Comparison of ENCODE assay signal across 1 cellular context in genomic region chr1:234917495-234918188, GRCh38.
TF ChIP-seq lines count a peak whose summit lies in the region.

No MANE protein-coding gene starts in this region.

TF ChIP-seq in K562, 482 proteins besides CTCF, POLR2A, EP300 and RAD21 (continued from another document):
- TF ChIP-seq ZBTB11 (CRISPR knock-in tag; IDR thresholded peaks at IDR 0.05): 0 out of 6 replicates have a peak, but pooled peaks of 1 of the 3 experiments have one; percentile 9
- TF ChIP-seq, protein P1, sequence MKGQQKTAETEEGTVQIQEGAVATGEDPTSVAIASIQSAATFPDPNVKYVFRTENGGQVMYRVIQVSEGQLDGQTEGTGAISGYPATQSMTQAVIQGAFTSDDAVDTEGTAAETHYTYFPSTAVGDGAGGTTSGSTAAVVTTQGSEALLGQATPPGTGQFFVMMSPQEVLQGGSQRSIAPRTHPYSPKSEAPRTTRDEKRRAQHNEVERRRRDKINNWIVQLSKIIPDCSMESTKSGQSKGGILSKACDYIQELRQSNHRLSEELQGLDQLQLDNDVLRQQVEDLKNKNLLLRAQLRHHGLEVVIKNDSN (CRISPR knock-in tag; IDR thresholded peaks at IDR 0.05): peak; percentile 53
- peak; percentile 68 for TF ChIP-seq NFIC (IDR thresholded peaks at IDR 0.05)
- no peak for TF ChIP-seq SIN3B (IDR thresholded peaks at IDR 0.05; ENCODE audit: low read depth)
- TF ChIP-seq ZNF699 (CRISPR knock-in tag; IDR thresholded peaks at IDR 0.05; ENCODE audit: insufficient replicate concordance): no peak
- peak; percentile 26; the same call in 1 of the 2 replicates for TF ChIP-seq RB1 (IDR thresholded peaks at IDR 0.05; ENCODE audit: low read depth)
- TF ChIP-seq, protein P2, sequence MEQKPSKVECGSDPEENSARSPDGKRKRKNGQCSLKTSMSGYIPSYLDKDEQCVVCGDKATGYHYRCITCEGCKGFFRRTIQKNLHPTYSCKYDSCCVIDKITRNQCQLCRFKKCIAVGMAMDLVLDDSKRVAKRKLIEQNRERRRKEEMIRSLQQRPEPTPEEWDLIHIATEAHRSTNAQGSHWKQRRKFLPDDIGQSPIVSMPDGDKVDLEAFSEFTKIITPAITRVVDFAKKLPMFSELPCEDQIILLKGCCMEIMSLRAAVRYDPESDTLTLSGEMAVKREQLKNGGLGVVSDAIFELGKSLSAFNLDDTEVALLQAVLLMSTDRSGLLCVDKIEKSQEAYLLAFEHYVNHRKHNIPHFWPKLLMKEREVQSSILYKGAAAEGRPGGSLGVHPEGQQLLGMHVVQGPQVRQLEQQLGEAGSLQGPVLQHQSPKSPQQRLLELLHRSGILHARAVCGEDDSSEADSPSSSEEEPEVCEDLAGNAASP (IDR thresholded peaks at IDR 0.05): 0 out of 2 replicates have a peak, but pooled peaks have one; percentile 54
- peak; percentile 42; the same call in 1 of the 2 replicates for TF ChIP-seq L3MBTL2 (IDR thresholded peaks at IDR 0.05)
- TF ChIP-seq ZBTB5 (IDR thresholded peaks at IDR 0.05): no peak
